Comparison of ENCODE assay signal across 8 cellular contexts in the genomic region with DNA sequence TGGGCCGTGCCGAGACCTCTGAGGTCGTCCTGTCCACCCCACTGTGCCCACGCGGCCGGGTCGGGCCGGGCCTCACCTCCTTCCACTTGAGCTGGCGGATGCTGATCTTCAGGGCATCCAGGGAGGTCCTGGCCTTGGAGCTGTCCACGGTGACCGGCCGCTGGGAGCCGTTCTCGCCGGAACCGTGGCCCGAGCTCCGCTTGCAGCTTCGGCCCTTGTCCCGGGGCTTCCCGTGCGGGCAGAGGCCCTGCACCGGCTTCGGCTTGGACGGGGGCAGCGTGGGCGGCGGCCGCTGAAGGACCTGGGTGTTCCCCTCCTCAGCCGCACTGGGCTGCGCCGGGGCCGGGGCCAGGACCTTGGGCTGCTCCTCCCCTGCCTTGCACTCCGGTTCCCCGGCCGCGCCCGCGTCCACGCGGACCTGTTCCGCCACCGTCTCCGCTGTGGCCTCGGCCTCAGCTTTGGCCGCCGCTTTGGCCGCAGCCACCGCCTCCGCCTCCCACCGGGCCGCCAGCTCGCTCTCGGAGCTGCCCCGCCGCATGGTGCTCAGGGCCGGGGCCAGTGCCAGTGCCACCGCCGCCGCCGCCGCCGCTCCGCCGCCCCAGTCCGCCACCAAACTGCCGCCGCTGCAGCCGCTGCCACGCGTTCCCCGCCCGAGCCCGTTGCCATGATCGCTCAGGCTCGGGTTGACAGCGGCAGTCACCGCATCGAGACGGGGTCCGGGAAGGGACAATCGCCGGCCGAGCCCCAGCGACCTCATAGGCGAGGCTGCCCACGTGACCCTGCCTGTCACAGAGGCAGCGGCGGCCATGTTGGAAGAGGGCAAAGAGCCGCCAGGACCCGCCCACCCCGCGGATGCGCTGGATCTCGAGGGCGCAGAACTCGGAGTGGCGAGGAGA. TPM values are rescaled to one million over a fixed set of nuclear protein-coding genes. Genes with fewer than 3 reads are reported as not detected.
DNase-seq lines count a peak whose midpoint lies in the region; ATAC-seq and TF ChIP-seq lines count a peak whose summit lies in the region.

A gene with protein sequence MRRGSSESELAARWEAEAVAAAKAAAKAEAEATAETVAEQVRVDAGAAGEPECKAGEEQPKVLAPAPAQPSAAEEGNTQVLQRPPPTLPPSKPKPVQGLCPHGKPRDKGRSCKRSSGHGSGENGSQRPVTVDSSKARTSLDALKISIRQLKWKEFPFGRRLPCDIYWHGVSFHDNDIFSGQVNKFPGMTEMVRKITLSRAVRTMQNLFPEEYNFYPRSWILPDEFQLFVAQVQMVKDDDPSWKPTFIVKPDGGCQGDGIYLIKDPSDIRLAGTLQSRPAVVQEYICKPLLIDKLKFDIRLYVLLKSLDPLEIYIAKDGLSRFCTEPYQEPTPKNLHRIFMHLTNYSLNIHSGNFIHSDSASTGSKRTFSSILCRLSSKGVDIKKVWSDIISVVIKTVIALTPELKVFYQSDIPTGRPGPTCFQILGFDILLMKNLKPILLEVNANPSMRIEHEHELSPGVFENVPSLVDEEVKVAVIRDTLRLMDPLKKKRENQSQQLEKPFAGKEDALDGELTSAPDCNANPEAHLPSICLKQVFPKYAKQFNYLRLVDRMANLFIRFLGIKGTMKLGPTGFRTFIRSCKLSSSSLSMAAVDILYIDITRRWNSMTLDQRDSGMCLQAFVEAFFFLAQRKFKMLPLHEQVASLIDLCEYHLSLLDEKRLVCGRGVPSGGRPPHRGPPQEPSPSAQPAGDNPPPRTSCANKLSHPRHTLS (minus strand): TSS at position 698 of the 896 bp plus-strand sequence. CDS start 160 bp downstream, at position 538.

- in situ Hi-C loops in G401 (cut with HindIII; ENCODE audit: low sequenced_read_pairs) (no loop called here), HAP-1 (cut with MboI; ENCODE audit: low sequenced_read_pairs) (no loop called here)

- H3K9me3 ChIP-seq in HAP-1 = no peaks in the 10 kb centered on the region
- no peaks in the 10 kb centered on the region for H3K9me3 ChIP-seq in MG63
- H3K9me3 ChIP-seq in neuron (ENCODE audit: low read length) = no peaks in the 10 kb centered on the region

- H3K27me3 ChIP-seq in HAP-1 (ENCODE audit: low read depth) = no peaks in the 10 kb centered on the region
- no peaks in the 10 kb centered on the region; the same call in 1 of the 2 replicates for H3K27me3 ChIP-seq in MG63
- no peaks in the 10 kb centered on the region for H3K27me3 ChIP-seq in foreskin keratinocyte
- no peaks in the 10 kb centered on the region for H3K27me3 ChIP-seq in neuron (ENCODE audit: insufficient read depth, low read length)

- H2AFZ ChIP-seq in neuron (ENCODE audit: low read depth, low read length) = peak within 1 kb of the TSS; percentile 83

- DNase-seq in G401 (ENCODE audit: low spot score) = peak; percentile 93
- peak; percentile 86 to 97 for DNase-seq in HAP-1 (ENCODE audit: low spot score in 2 of 2)
- DNase-seq in MG63 = peak; percentile 95
- DNase-seq in SHP77 (lab: John Stamatoyannopoulos, UW) = peak; percentile 86 to 95
- peak; percentile 97 for DNase-seq in activated gamma-delta T cell treated with Interleukin-2 at 50 U/mL for 16 hours
- peak; percentile 63 to 74 for DNase-seq in foreskin keratinocyte
- peak; percentile 89 for DNase-seq in stromal cell of bone marrow (ENCODE audit: low read depth)

- peak; percentile 91 for ATAC-seq in foreskin keratinocyte

- H3K4me3 ChIP-seq in HAP-1 (peak within 1 kb of the TSS; percentile 67), MG63 (peak within 1 kb of the TSS; percentile 83), neuron (ENCODE audit: low read length) (peak within 1 kb of the TSS; percentile 87)

- peak within 1 kb of the TSS; percentile 43 for H3K27ac ChIP-seq in foreskin keratinocyte

- peaks cover 3% of the 10 kb centered on the region; the same call in 1 of the 2 replicates for H3K36me3 ChIP-seq in HAP-1 (replicated peaks)
- H3K36me3 ChIP-seq in MG63 = no peaks in the 10 kb centered on the region; the same call in 1 of the 2 replicates
- H3K36me3 ChIP-seq in neuron (ENCODE audit: insufficient read depth, low read length) = no peaks in the 10 kb centered on the region

- H3K4me1 ChIP-seq in HAP-1 (peaks cover 8% of the 10 kb centered on the region), foreskin keratinocyte (peaks cover 6% of the 10 kb centered on the region), neuron (ENCODE audit: insufficient read depth, low read length) (peaks cover 16% of the 10 kb centered on the region)

- TF ChIP-seq CTCF in foreskin keratinocyte (conservative IDR thresholded peaks at IDR 0.05) = no peak

RNA-seq across cellular contexts. Expression of the gene that starts here (rescaled TPM):
- 3.0 and 7.0 TPM in 2 replicates for total RNA-seq in G401 (2014; rRNA removed; shearing (Covaris generic))
- total RNA-seq in MG63 (2014; rRNA removed; shearing (Covaris generic); ENCODE audit: low replicate concordance) = 3.2 and 4.0 TPM in 2 replicates
- 9.7 and 12.1 TPM in 2 replicates for total RNA-seq in foreskin keratinocyte
- polyA plus RNA-seq in foreskin keratinocyte = 6.1 and 6.9 TPM in 2 replicates

Comparison
In these comparisons a context has a peak if more than half of its experiments do, and no peak if none do; other contexts are left out.
1. Peak in every context shown above with its lines: DNase-seq, ATAC-seq, H3K4me3 ChIP-seq and H3K27ac ChIP-seq.